In the genomic region with DNA sequence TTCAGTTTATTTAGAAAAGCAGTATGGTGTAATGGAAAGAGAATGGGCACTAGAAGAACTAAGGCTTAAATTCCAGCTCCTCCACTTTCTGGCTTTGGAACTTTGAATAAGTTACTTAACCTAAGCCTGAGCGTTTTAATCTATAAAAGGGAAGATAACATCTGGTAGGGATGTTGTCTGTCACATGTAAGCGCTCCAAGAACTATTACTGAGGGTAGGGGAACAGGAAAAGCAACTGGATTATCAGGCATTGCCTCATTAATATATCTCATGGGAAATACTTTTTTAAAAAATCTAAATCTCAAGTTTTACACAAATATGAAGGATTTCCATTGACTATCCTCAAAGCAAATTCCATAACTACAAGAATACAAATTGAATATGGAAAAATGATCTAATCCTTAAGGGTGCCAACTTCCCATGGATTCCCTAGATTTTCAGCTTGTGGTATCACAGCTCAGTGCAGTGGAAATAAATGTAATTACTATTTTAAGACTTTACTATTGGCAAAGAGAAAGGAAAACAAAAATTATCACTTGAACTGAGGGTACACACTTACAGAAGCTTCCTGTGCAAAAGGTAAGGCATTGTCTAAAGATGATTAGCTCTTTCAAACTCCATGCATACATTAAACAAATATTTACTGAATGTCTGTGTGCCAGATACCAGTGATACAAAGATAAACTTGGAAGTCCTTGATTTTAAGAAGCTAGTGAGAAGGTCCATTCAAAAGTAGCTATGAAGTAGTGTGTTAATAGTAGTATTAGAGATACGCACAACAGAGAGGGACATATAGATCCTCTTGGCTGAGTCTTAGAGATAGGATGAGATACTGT, we compare ENCODE assay signal across 1 cellular context.
TF ChIP-seq lines count a peak whose summit lies in the region.

No MANE protein-coding gene starts in this region.

TF ChIP-seq in HepG2, 621 proteins besides CTCF, POLR2A, EP300 and RAD21 (continued from another document and continues in another):
- TF ChIP-seq, protein P1, sequence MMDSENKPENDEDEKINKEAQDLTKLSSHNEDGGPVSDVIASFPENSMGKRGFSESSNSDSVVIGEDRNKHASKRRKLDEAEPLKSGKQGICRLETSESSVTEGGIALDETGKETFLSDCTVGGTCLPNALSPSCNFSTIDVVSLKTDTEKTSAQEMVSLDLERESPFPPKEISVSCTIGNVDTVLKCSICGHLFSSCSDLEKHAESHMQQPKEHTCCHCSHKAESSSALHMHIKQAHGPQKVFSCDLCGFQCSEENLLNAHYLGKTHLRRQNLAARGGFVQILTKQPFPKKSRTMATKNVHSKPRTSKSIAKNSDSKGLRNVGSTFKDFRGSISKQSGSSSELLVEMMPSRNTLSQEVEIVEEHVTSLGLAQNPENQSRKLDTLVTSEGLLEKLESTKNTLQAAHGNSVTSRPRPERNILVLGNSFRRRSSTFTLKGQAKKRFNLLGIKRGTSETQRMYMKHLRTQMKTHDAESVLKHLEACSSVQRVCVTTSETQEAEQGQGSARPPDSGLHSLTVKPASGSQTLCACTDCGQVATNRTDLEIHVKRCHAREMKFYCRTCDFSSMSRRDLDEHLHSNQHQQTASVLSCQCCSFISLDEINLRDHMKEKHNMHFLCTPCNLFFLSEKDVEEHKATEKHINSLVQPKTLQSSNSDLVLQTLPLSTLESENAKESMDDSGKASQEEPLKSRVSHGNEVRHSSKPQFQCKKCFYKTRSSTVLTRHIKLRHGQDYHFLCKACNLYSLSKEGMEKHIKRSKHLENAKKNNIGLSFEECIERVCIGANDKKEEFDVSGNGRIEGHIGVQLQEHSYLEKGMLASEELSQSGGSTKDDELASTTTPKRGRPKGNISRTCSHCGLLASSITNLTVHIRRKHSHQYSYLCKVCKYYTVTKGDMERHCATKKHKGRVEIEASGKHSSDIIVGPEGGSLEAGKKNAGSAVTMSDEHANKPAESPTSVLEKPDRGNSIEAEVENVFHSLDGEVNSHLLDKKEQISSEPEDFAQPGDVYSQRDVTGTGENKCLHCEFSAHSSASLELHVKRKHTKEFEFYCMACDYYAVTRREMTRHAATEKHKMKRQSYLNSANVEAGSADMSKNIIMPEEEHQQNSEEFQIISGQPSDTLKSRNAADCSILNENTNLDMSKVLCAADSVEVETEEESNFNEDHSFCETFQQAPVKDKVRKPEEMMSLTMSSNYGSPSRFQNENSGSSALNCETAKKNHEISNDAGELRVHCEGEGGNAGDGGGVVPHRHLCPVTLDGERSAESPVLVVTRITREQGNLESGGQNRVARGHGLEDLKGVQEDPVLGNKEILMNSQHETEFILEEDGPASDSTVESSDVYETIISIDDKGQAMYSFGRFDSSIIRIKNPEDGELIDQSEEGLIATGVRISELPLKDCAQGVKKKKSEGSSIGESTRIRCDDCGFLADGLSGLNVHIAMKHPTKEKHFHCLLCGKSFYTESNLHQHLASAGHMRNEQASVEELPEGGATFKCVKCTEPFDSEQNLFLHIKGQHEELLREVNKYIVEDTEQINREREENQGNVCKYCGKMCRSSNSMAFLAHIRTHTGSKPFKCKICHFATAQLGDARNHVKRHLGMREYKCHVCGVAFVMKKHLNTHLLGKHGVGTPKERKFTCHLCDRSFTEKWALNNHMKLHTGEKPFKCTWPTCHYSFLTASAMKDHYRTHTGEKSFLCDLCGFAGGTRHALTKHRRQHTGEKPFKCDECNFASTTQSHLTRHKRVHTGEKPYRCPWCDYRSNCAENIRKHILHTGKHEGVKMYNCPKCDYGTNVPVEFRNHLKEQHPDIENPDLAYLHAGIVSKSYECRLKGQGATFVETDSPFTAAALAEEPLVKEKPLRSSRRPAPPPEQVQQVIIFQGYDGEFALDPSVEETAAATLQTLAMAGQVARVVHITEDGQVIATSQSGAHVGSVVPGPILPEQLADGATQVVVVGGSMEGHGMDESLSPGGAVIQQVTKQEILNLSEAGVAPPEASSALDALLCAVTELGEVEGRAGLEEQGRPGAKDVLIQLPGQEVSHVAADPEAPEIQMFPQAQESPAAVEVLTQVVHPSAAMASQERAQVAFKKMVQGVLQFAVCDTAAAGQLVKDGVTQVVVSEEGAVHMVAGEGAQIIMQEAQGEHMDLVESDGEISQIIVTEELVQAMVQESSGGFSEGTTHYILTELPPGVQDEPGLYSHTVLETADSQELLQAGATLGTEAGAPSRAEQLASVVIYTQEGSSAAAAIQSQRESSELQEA (CRISPR knock-in tag; IDR thresholded peaks at IDR 0.05; ENCODE audit: not compliant biosample characterization): no peak
- no peak for TF ChIP-seq HOXA9 (CRISPR knock-in tag; IDR thresholded peaks at IDR 0.05; ENCODE audit: borderline replicate concordance)
- no peak for TF ChIP-seq IKZF4 (CRISPR knock-in tag; IDR thresholded peaks at IDR 0.05; ENCODE audit: borderline replicate concordance, low read depth, not compliant biosample characterization)
- no peak for TF ChIP-seq ZNF263 (CRISPR knock-in tag; IDR thresholded peaks at IDR 0.05)
- TF ChIP-seq, protein P2, sequence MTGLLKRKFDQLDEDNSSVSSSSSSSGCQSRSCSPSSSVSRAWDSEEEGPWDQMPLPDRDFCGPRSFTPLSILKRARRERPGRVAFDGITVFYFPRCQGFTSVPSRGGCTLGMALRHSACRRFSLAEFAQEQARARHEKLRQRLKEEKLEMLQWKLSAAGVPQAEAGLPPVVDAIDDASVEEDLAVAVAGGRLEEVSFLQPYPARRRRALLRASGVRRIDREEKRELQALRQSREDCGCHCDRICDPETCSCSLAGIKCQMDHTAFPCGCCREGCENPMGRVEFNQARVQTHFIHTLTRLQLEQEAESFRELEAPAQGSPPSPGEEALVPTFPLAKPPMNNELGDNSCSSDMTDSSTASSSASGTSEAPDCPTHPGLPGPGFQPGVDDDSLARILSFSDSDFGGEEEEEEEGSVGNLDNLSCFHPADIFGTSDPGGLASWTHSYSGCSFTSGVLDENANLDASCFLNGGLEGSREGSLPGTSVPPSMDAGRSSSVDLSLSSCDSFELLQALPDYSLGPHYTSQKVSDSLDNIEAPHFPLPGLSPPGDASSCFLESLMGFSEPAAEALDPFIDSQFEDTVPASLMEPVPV (CRISPR knock-in tag; IDR thresholded peaks at IDR 0.05): no peak
- TF ChIP-seq ZNF605 (CRISPR knock-in tag; IDR thresholded peaks at IDR 0.05): no peak
- no peak for TF ChIP-seq ZNF383 (CRISPR knock-in tag; IDR thresholded peaks at IDR 0.05; ENCODE audit: borderline replicate concordance)
- TF ChIP-seq ZNF30 (CRISPR knock-in tag; IDR thresholded peaks at IDR 0.05): no peak
- no peak for TF ChIP-seq RFX1 (IDR thresholded peaks at IDR 0.05)
- TF ChIP-seq, protein P3, sequence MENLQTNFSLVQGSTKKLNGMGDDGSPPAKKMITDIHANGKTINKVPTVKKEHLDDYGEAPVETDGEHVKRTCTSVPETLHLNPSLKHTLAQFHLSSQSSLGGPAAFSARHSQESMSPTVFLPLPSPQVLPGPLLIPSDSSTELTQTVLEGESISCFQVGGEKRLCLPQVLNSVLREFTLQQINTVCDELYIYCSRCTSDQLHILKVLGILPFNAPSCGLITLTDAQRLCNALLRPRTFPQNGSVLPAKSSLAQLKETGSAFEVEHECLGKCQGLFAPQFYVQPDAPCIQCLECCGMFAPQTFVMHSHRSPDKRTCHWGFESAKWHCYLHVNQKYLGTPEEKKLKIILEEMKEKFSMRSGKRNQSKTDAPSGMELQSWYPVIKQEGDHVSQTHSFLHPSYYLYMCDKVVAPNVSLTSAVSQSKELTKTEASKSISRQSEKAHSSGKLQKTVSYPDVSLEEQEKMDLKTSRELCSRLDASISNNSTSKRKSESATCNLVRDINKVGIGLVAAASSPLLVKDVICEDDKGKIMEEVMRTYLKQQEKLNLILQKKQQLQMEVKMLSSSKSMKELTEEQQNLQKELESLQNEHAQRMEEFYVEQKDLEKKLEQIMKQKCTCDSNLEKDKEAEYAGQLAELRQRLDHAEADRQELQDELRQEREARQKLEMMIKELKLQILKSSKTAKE (CRISPR knock-in tag; IDR thresholded peaks at IDR 0.05; ENCODE audit: borderline replicate concordance): no peak
- TF ChIP-seq ZNF546 (CRISPR knock-in tag; conservative IDR thresholded peaks at IDR 0.05): no peak
- TF ChIP-seq PITX1 (CRISPR knock-in tag; IDR thresholded peaks at IDR 0.05): no peak
- TF ChIP-seq TP53 (CRISPR knock-in tag; conservative IDR thresholded peaks at IDR 0.05): no peak
- TF ChIP-seq SNAI1 (CRISPR knock-in tag; IDR thresholded peaks at IDR 0.05; ENCODE audit: borderline replicate concordance): no peak
- TF ChIP-seq CBX1 (IDR thresholded peaks at IDR 0.05; ENCODE audit: low read depth): no peak
- TF ChIP-seq KAT8 (CRISPR knock-in tag; IDR thresholded peaks at IDR 0.05): 0 out of 2 replicates have a peak, but pooled peaks have one; percentile 6
- TF ChIP-seq, protein P4, sequence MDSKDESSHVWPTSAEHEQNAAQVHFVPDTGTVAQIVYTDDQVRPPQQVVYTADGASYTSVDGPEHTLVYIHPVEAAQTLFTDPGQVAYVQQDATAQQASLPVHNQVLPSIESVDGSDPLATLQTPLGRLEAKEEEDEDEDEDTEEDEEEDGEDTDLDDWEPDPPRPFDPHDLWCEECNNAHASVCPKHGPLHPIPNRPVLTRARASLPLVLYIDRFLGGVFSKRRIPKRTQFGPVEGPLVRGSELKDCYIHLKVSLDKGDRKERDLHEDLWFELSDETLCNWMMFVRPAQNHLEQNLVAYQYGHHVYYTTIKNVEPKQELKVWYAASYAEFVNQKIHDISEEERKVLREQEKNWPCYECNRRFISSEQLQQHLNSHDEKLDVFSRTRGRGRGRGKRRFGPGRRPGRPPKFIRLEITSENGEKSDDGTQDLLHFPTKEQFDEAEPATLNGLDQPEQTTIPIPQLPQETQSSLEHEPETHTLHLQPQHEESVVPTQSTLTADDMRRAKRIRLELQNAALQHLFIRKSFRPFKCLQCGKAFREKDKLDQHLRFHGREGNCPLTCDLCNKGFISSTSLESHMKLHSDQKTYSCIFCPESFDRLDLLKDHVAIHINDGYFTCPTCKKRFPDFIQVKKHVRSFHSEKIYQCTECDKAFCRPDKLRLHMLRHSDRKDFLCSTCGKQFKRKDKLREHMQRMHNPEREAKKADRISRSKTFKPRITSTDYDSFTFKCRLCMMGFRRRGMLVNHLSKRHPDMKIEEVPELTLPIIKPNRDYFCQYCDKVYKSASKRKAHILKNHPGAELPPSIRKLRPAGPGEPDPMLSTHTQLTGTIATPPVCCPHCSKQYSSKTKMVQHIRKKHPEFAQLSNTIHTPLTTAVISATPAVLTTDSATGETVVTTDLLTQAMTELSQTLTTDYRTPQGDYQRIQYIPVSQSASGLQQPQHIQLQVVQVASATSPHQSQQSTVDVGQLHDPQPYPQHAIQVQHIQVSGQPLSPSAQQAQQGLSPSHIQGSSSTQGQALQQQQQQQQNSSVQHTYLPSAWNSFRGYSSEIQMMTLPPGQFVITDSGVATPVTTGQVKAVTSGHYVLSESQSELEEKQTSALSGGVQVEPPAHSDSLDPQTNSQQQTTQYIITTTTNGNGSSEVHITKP (CRISPR knock-in tag; IDR thresholded peaks at IDR 0.05; ENCODE audit: low read depth): no peak
- no peak for TF ChIP-seq MTA1 (CRISPR knock-in tag; IDR thresholded peaks at IDR 0.05; ENCODE audit: borderline replicate concordance)
- no peak for TF ChIP-seq KLF11 (CRISPR knock-in tag; IDR thresholded peaks at IDR 0.05)
- TF ChIP-seq ZNF570 (CRISPR knock-in tag; IDR thresholded peaks at IDR 0.05; ENCODE audit: borderline replicate concordance): no peak
- TF ChIP-seq, protein P5, sequence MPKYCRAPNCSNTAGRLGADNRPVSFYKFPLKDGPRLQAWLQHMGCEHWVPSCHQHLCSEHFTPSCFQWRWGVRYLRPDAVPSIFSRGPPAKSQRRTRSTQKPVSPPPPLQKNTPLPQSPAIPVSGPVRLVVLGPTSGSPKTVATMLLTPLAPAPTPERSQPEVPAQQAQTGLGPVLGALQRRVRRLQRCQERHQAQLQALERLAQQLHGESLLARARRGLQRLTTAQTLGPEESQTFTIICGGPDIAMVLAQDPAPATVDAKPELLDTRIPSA (CRISPR knock-in tag; IDR thresholded peaks at IDR 0.05; ENCODE audit: borderline replicate concordance): no peak
- TF ChIP-seq, protein P6, sequence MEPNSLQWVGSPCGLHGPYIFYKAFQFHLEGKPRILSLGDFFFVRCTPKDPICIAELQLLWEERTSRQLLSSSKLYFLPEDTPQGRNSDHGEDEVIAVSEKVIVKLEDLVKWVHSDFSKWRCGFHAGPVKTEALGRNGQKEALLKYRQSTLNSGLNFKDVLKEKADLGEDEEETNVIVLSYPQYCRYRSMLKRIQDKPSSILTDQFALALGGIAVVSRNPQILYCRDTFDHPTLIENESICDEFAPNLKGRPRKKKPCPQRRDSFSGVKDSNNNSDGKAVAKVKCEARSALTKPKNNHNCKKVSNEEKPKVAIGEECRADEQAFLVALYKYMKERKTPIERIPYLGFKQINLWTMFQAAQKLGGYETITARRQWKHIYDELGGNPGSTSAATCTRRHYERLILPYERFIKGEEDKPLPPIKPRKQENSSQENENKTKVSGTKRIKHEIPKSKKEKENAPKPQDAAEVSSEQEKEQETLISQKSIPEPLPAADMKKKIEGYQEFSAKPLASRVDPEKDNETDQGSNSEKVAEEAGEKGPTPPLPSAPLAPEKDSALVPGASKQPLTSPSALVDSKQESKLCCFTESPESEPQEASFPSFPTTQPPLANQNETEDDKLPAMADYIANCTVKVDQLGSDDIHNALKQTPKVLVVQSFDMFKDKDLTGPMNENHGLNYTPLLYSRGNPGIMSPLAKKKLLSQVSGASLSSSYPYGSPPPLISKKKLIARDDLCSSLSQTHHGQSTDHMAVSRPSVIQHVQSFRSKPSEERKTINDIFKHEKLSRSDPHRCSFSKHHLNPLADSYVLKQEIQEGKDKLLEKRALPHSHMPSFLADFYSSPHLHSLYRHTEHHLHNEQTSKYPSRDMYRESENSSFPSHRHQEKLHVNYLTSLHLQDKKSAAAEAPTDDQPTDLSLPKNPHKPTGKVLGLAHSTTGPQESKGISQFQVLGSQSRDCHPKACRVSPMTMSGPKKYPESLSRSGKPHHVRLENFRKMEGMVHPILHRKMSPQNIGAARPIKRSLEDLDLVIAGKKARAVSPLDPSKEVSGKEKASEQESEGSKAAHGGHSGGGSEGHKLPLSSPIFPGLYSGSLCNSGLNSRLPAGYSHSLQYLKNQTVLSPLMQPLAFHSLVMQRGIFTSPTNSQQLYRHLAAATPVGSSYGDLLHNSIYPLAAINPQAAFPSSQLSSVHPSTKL (CRISPR knock-in tag; IDR thresholded peaks at IDR 0.05): peak; percentile 88
- no peak for TF ChIP-seq ZNF772 (CRISPR knock-in tag; IDR thresholded peaks at IDR 0.05)
- TF ChIP-seq GATAD2A (CRISPR knock-in tag; IDR thresholded peaks at IDR 0.05): peak; percentile 91
- TF ChIP-seq ZFP36L2 (CRISPR knock-in tag; IDR thresholded peaks at IDR 0.05): no peak
- TF ChIP-seq MBNL3 (CRISPR knock-in tag; conservative IDR thresholded peaks at IDR 0.05): no peak
- TF ChIP-seq MIXL1 (CRISPR knock-in tag; IDR thresholded peaks at IDR 0.05): peak; percentile 57
- TF ChIP-seq SNRNP70 (IDR thresholded peaks at IDR 0.05; ENCODE audit: low read depth, low read length): no peak
- TF ChIP-seq CENPT (CRISPR knock-in tag; IDR thresholded peaks at IDR 0.05; ENCODE audit: low read depth): no peak
- TF ChIP-seq ZNF292 (CRISPR knock-in tag; IDR thresholded peaks at IDR 0.05; ENCODE audit: borderline replicate concordance, low read depth): no peak
- TF ChIP-seq ZBTB38 (CRISPR knock-in tag; IDR thresholded peaks at IDR 0.05): no peak
- TF ChIP-seq SUZ12 (IDR thresholded peaks at IDR 0.05; ENCODE audit: low read depth, low read length): no peak
- TF ChIP-seq MED8 (CRISPR knock-in tag; IDR thresholded peaks at IDR 0.05; ENCODE audit: insufficient replicate concordance): no peak
- no peak for TF ChIP-seq ZNF382 (CRISPR knock-in tag; IDR thresholded peaks at IDR 0.05; ENCODE audit: borderline replicate concordance)
- TF ChIP-seq ZNF558 (CRISPR knock-in tag; IDR thresholded peaks at IDR 0.05; ENCODE audit: borderline replicate concordance): no peak
- no peak for TF ChIP-seq ZNF773 (CRISPR knock-in tag; IDR thresholded peaks at IDR 0.05; ENCODE audit: borderline replicate concordance)
- TF ChIP-seq ZNF256 (CRISPR knock-in tag; conservative IDR thresholded peaks at IDR 0.05): no peak
